24 cellular contexts compared by ENCODE assay signal in genomic region chr10:122577311-122577885, GRCh38. TPM values are rescaled to one million over a fixed set of nuclear protein-coding genes. Genes with fewer than 3 reads are reported as not detected.
"Had no signal": no experiment of that assay in that cellular context is flagged by ENCODE, and none has a peak within 500 bp of the region (broad histone marks: within the 10 kb centered on the region; RNA-seq: fewer than 3 reads in every experiment).

No MANE protein-coding gene starts in this region.

- DNase-seq: heart right ventricle; islet precursor cell; left ventricle myocardium inferior; midbrain; mucosa of descending colon; occipital lobe; right lobe of liver; stimulated activated CD4-positive, alpha-beta T cell treated with anti-CD3 and anti-CD28 coated beads, Interleukin-1b, Interleukin-23, amount 100 ng/mL, for 48 hours; stimulated activated CD4-positive, alpha-beta T cell treated with anti-CD3 and anti-CD28 coated beads, Interleukin-2, amount 100 ng/mL, for 48 hours; stimulated activated naive CD4-positive, alpha-beta T cell treated with Interleukin-2 at 50 U/mL for 16 hours; stimulated activated naive CD8-positive, alpha-beta T cell treated with anti-CD3 and anti-CD28 coated beads, Interleukin-15, amount 100 ng/mL, for 72 hours; substantia nigra; uterus had no signal

- H3K4me3 ChIP-seq: heart right ventricle, hepatocyte, left ventricle myocardium inferior, mucosa of descending colon, neural progenitor cell, right atrium auricular region, right lobe of liver, smooth muscle cell, tibial nerve, uterus had no signal

- H3K79me2 ChIP-seq: hepatocyte, parathyroid adenoma had no signal

- H2AFZ ChIP-seq: hepatocyte, neural progenitor cell, parathyroid adenoma had no signal

- H3K36me3 ChIP-seq: heart right ventricle, left ventricle myocardium inferior, neural progenitor cell, neutrophil, right atrium auricular region, right lobe of liver, tibial nerve, uterus had no signal

- H3K4me2 ChIP-seq: hepatocyte, neural progenitor cell, smooth muscle cell had no signal

- H3K9ac ChIP-seq: neural progenitor cell, parathyroid adenoma had no signal

- H3K27ac ChIP-seq: heart right ventricle, hepatocyte, left ventricle myocardium inferior, neural progenitor cell, neutrophil, parathyroid adenoma, right atrium auricular region, right lobe of liver, tibial nerve, uterus had no signal

- H3K27me3 ChIP-seq: heart right ventricle, hepatocyte, neural progenitor cell, neutrophil, right atrium auricular region, right lobe of liver, tibial nerve, uterus had no signal

- H3K4me1 ChIP-seq: heart right ventricle, left ventricle myocardium inferior, neural progenitor cell, parathyroid adenoma, right atrium auricular region, right lobe of liver, tibial nerve, uterus had no signal

- H3K9me3 ChIP-seq: mucosa of descending colon, neutrophil, right lobe of liver, uterus had no signal

RNA-seq across cellular contexts. Expression of gene DMBT1, which starts 16.8 kb away (rescaled TPM):
- total RNA-seq: lung microvascular endothelial cell; naive thymus-derived CD8-positive, alpha-beta T cell; pulmonary artery endothelial cell; skeletal muscle tissue; smooth muscle cell; tibial nerve had no signal
